ENCODE assay signal across 1 cellular context in genomic region chrX:45232139-45232538, GRCh38.
TF ChIP-seq lines count a peak whose summit lies in the region.

No MANE protein-coding gene starts in this region.

TF ChIP-seq in GM23338, 12 proteins besides CTCF, POLR2A, EP300 and RAD21 (continued from another document):
- TF ChIP-seq REST (IDR thresholded peaks at IDR 0.05; ENCODE audit: unreplicated experiment) (no peak), ZNF114 (CRISPR knock-in tag; IDR thresholded peaks at IDR 0.05) (no peak), JUNB (IDR thresholded peaks at IDR 0.05; ENCODE audit: unreplicated experiment) (no peak), EZH2 (IDR thresholded peaks at IDR 0.05; ENCODE audit: low read depth, unreplicated experiment) (no peak), POLR2AphosphoS5 (IDR thresholded peaks at IDR 0.05; ENCODE audit: low read depth) (no peak), ZNF462 (CRISPR knock-in tag; IDR thresholded peaks at IDR 0.05) (no peak), NANOG (IDR thresholded peaks at IDR 0.05; ENCODE audit: borderline replicate concordance) (no peak), ZNF331 (CRISPR knock-in tag; IDR thresholded peaks at IDR 0.05; ENCODE audit: low read depth) (no peak)
